In genomic region chr3:183142199-183142598, GRCh38 we compare ENCODE assay signal across 20 cellular contexts. TPM values are rescaled to one million over a fixed set of nuclear protein-coding genes. Genes with fewer than 3 reads are reported as not detected.
"Had no signal": no experiment of that assay in that cellular context is flagged by ENCODE, and none has a peak within 500 bp of the region (broad histone marks: within the 10 kb centered on the region; RNA-seq: fewer than 3 reads in every experiment).

No MANE protein-coding gene starts in this region.

- H3K27ac Mint-ChIP-seq: activated CD4-positive, alpha-beta T cell treated with anti-CD3 and anti-CD28 coated beads, Interleukin-2, amount 10 ng/mL, durations not matched to agents 7 days and 5 days; activated naive CD4-positive, alpha-beta T cell treated with anti-CD3 and anti-CD28 coated beads for 36 hours; activated naive CD8-positive, alpha-beta T cell treated with anti-CD3 and anti-CD28 coated beads, Interleukin-2, amount 50 U/mL, for 24 hours; dendritic cell treated with granulocyte-macrophage colony-stimulating factor and Interleukin-4, amounts not matched to agents 40 ng/mL and 50 ng/mL, for 4 days; natural killer cell had no signal

- H3K9me3 ChIP-seq: ascending aorta, breast epithelium, esophagus muscularis mucosa, neutrophil, thyroid gland had no signal

- H3K4me1 Mint-ChIP-seq: activated CD4-positive, alpha-beta T cell treated with anti-CD3 and anti-CD28 coated beads, Interleukin-2, amount 10 ng/mL, durations not matched to agents 7 days and 5 days; natural killer cell had no signal

- H3K4me3 ChIP-seq: ascending aorta, breast epithelium, esophagus muscularis mucosa, thyroid gland had no signal

- H3K27ac ChIP-seq: ascending aorta, breast epithelium, esophagus muscularis mucosa, neutrophil, parathyroid adenoma, thyroid gland had no signal

- H3K36me3 Mint-ChIP-seq: natural killer cell had no signal

- H3K4me1 ChIP-seq: ascending aorta, breast epithelium, esophagus muscularis mucosa, parathyroid adenoma, thyroid gland had no signal

- H3K9me3 Mint-ChIP-seq: activated CD4-positive, alpha-beta T cell treated with anti-CD3 and anti-CD28 coated beads, Interleukin-2, amount 10 ng/mL, durations not matched to agents 7 days and 5 days; activated naive CD4-positive, alpha-beta T cell treated with anti-CD3 and anti-CD28 coated beads for 36 hours; activated naive CD8-positive, alpha-beta T cell treated with anti-CD3 and anti-CD28 coated beads, Interleukin-2, amount 50 U/mL, for 24 hours; activated T-cell treated with anti-CD3 and anti-CD28 coated beads, Interleukin-2, amount 50 U/mL, for 4 hours; dendritic cell treated with granulocyte-macrophage colony-stimulating factor and Interleukin-4, amounts not matched to agents 40 ng/mL and 50 ng/mL, for 4 days; natural killer cell had no signal

- H3K4me3 Mint-ChIP-seq: activated CD4-positive, alpha-beta T cell treated with anti-CD3 and anti-CD28 coated beads, Interleukin-2, amount 10 ng/mL, durations not matched to agents 7 days and 5 days; activated naive CD4-positive, alpha-beta T cell treated with anti-CD3 and anti-CD28 coated beads for 36 hours; activated naive CD8-positive, alpha-beta T cell treated with anti-CD3 and anti-CD28 coated beads, Interleukin-2, amount 50 U/mL, for 24 hours; activated T-cell treated with anti-CD3 and anti-CD28 coated beads, Interleukin-2, amount 50 U/mL, for 4 hours; dendritic cell treated with granulocyte-macrophage colony-stimulating factor and Interleukin-4, amounts not matched to agents 40 ng/mL and 50 ng/mL, for 4 days; natural killer cell had no signal

- ATAC-seq: activated naive CD8-positive, alpha-beta T cell treated with anti-CD3 and anti-CD28 coated beads, Interleukin-2, amount 50 U/mL, for 24 hours; activated T-cell treated with anti-CD3 and anti-CD28 coated beads, Interleukin-2, amount 50 U/mL, for 4 hours; left cardiac atrium; natural killer cell had no signal

- H3K27me3 Mint-ChIP-seq: activated CD4-positive, alpha-beta T cell treated with anti-CD3 and anti-CD28 coated beads, Interleukin-2, amount 10 ng/mL, durations not matched to agents 7 days and 5 days; activated naive CD8-positive, alpha-beta T cell treated with anti-CD3 and anti-CD28 coated beads, Interleukin-2, amount 50 U/mL, for 24 hours had no signal

- DNase-seq: activated CD4-positive, alpha-beta T cell treated with anti-CD3 and anti-CD28 coated beads, Interleukin-2, amount 10 ng/mL, durations not matched to agents 7 days and 5 days; activated CD4-positive, CD25-positive, alpha-beta regulatory T cell; activated CD8-positive, alpha-beta memory T cell treated with anti-CD3 and anti-CD28 coated beads, Interleukin-2, amount 50 U/mL, for 4 hours; activated naive CD4-positive, alpha-beta T cell treated with anti-CD3 and anti-CD28 coated beads for 36 hours; activated naive CD8-positive, alpha-beta T cell treated with anti-CD3 and anti-CD28 coated beads, Interleukin-2, amount 50 U/mL, for 24 hours; activated T-cell treated with anti-CD3 and anti-CD28 coated beads, Interleukin-2, amount 50 U/mL, for 4 hours; cerebellar nuclear complex; effector CD8-positive, alpha-beta T cell; left cardiac atrium; mesenchymal stem cell; natural killer cell; stimulated activated CD4-positive, alpha-beta T cell treated with anti-CD3 and anti-CD28 coated beads, Interleukin-1b, Interleukin-23, amount 100 ng/mL, for 48 hours; stimulated activated naive CD4-positive, alpha-beta T cell treated with Interleukin-2 at 50 U/mL for 16 hours; thyroid gland had no signal

RNA-seq across cellular contexts. Expression of gene LAMP3, which starts 20.3 kb away (rescaled TPM):
- total RNA-seq: ascending aorta had no signal
